ENCODE assay signal across 8 cellular contexts in the genomic region with DNA sequence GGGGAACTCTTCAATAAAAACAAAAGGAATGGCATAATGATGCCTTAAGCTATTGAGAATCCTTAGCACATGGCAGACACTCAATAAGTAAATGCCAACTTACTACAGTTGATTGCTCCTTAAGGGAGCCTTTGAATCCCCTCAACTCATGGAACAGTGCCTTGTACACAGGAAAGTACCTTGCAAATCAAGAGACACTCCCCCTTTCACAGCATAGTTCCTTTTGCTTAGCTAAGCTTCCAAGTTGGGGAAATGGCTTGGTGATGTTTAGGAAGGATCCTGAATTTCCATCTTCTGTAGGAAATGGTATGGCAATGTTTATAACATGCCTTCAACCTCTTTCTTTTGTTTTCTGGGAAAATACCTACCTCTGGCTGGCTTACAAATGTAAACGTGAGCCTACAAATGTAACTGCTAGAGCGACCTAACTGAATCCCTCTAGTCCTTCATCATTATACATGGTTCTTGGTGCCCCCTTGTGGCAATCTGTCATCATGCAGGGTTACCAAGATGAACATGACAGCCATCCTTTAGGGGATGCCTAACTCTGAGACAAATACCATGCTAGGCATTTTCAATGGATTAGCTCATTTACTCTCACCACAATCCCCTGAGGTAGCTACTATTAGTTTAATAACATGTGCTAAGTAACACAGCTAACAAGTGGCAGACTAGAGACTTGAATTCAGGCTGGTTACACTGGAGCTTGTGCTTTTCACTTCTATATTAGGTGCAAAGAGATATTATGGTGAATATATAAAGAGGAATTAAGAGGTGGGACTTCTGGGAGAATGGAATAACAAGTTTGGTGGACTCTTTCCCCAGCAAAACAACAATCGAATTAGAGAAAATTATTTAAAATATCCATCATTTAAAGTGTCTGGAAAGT.
DNase-seq lines count a peak whose midpoint lies in the region; ATAC-seq, FAIRE-seq and TF ChIP-seq lines count a peak whose summit lies in the region.

No MANE protein-coding gene starts in this region.

- ATAC-seq in HG03280 (IDR thresholded peaks at IDR 0.05; ENCODE audit: unreplicated experiment) = peak; percentile 91
- peak; percentile 99 for ATAC-seq in left lobe of liver

- H3K27ac ChIP-seq in C4-2B = no peak overlapping the region

- FAIRE-seq in GM19239 (lab: Jason Lieb, UNC) = peak; percentile 94

- TF ChIP-seq CTCF in C4-2B (conservative IDR thresholded peaks at IDR 0.05) = peak; percentile 90

- DNase-seq in GM19239 (ENCODE audit: insufficient read length, low spot score) = peak; percentile 56
- DNase-seq in NCI-H226 = peak; percentile 40
- peak; percentile 57 for DNase-seq in activated CD4-positive, CD25-positive, alpha-beta regulatory T cell treated with anti-CD3 and anti-CD28 coated beads, Interleukin-2, amount 50 U/mL, for 16 hours (ENCODE audit: low read depth, low spot score)
- peak; percentile 66 for DNase-seq in cerebellar cortex (ENCODE audit: low spot score)
- peak; percentile 74 for DNase-seq in left lobe of liver (ENCODE audit: low spot score)
- peak; percentile 51 for DNase-seq in stimulated activated CD8-positive, alpha-beta memory T cell treated with anti-CD3 and anti-CD28 coated beads, Interleukin-12 subunit alpha, Interleukin-12 subunit beta, amount 100 ng/mL, for 1 hour (ENCODE audit: low read depth)
